ENCODE assay signal across 29 cellular contexts in the genomic region with DNA sequence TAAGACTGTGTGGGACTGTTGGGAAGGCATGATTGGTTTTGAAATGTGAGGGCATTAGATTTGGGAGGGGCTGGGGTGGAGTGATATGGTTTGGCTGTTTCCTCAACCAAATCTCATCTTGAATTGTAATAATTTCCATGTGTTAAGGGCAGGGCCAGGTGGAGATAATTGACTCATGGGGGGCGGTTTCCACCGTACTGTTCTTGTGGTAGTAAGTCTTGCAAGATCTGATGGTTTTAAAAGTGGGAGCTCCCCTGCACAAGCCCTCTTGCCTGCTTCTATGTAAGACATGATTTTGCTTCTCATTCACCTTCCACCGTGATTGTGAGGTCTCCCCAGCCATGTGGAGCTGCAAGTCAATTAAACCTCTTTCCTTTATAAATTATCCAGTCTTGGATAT.
A peak's percentile ranks its signal among the peaks of the same experiment; 100 is the strongest.
DNase-seq lines count a peak whose midpoint lies in the region; ATAC-seq and TF ChIP-seq lines count a peak whose summit lies in the region.
"Had no signal": no experiment of that assay in that cellular context is flagged by ENCODE, and none has a peak within 500 bp of the region (broad histone marks: within the 10 kb centered on the region; RNA-seq: fewer than 3 reads in every experiment).

No MANE protein-coding gene starts in this region.

- H3K4me1 Mint-ChIP-seq in activated CD4-positive, alpha-beta memory T cell treated with anti-CD3 and anti-CD28 coated beads for 36 hours (ENCODE audit: low read depth): peaks cover 4% of the 10 kb centered on the region
- no peaks in the 10 kb centered on the region for H3K4me1 Mint-ChIP-seq in activated CD4-positive, alpha-beta memory T cell treated with anti-CD3 and anti-CD28 coated beads, Interleukin-2, amount 10 ng/mL, durations not matched to agents 7 days and 5 days
- H3K4me1 Mint-ChIP-seq in activated T-cell treated with anti-CD3 and anti-CD28 coated beads, Interleukin-2, amount 50 U/mL, for 4 hours (ENCODE audit: low read depth): no peaks in the 10 kb centered on the region
- H3K4me1 Mint-ChIP-seq: CD8-positive, alpha-beta memory T cell; GM23338; immature natural killer cell; memory B cell; neural progenitor cell had no signal

- H3K4me1 ChIP-seq in sigmoid colon (no peaks in the 10 kb centered on the region), body of pancreas (no peaks in the 10 kb centered on the region)
- H3K4me1 ChIP-seq: BE2C, neural progenitor cell, spleen, transverse colon had no signal

- peak; percentile 46 for DNase-seq in activated CD4-positive, alpha-beta memory T cell treated with anti-CD3 and anti-CD28 coated beads for 36 hours
- no peak for DNase-seq in activated CD4-positive, alpha-beta memory T cell treated with anti-CD3 and anti-CD28 coated beads, Interleukin-2, amount 10 ng/mL, durations not matched to agents 7 days and 5 days
- DNase-seq in activated T-cell treated with anti-CD3 and anti-CD28 coated beads, Interleukin-2, amount 50 U/mL, for 4 hours: no peak
- DNase-seq in sigmoid colon (peak; percentile 47), NCI-H446 (lab: John Stamatoyannopoulos, UW) (no peak), body of pancreas (no peak)
- DNase-seq in stimulated activated CD8-positive, alpha-beta memory T cell treated with anti-CD3 and anti-CD28 coated beads, Interleukin-2, amount 100 ng/mL, for 48 hours (ENCODE audit: low read depth in 2 of 2): peak; percentile 17 to 31
- DNase-seq: activated effector memory CD4-positive, alpha-beta T cell treated with Interleukin-2 at 50 U/mL for 16 hours; amniotic stem cell; BE2C; CD8-positive, alpha-beta memory T cell; DMS 273 treated with DMSO at 0.1 percent for 48 hours; hypothalamus; immature natural killer cell; left colon; MM.1S; NCI-H2029 treated with DMSO at 0.1 percent for 48 hours; NCI-H2227 treated with DMSO at 0.1 percent for 48 hours; NCI-H748 treated with DMSO at 0.1 percent for 48 hours; right cardiac atrium; SIG-M5; spleen; transverse colon had no signal

- TF ChIP-seq POLR2A in sigmoid colon (IDR thresholded peaks at IDR 0.05) (no peak), body of pancreas (IDR thresholded peaks at IDR 0.05) (no peak)

- no peaks in the 10 kb centered on the region for H3K36me3 Mint-ChIP-seq in activated CD4-positive, alpha-beta memory T cell treated with anti-CD3 and anti-CD28 coated beads for 36 hours
- H3K36me3 Mint-ChIP-seq in activated CD4-positive, alpha-beta memory T cell treated with anti-CD3 and anti-CD28 coated beads, Interleukin-2, amount 10 ng/mL, durations not matched to agents 7 days and 5 days (ENCODE audit: low read depth): no peaks in the 10 kb centered on the region
- H3K36me3 Mint-ChIP-seq in activated T-cell treated with anti-CD3 and anti-CD28 coated beads, Interleukin-2, amount 50 U/mL, for 4 hours (ENCODE audit: insufficient read depth): no peaks in the 10 kb centered on the region
- H3K36me3 Mint-ChIP-seq: CD8-positive, alpha-beta memory T cell; immature natural killer cell; memory B cell; neural progenitor cell had no signal

- H3K9me3 ChIP-seq in sigmoid colon (peaks cover 0 to 2% (median 0%) of the 10 kb centered on the region in 4 donors), body of pancreas (no peaks in the 10 kb centered on the region)
- H3K9me3 ChIP-seq: BE2C, transverse colon had no signal

- TF ChIP-seq EP300 in sigmoid colon (IDR thresholded peaks at IDR 0.05): no peak

- POLR2A ChIA-PET in activated CD4-positive, alpha-beta memory T cell treated with anti-CD3 and anti-CD28 coated beads for 36 hours (lab: Charles Lee): no interaction called here
- POLR2A ChIA-PET in activated CD4-positive, alpha-beta memory T cell treated with anti-CD3 and anti-CD28 coated beads, Interleukin-2, amount 10 ng/mL, durations not matched to agents 7 days and 5 days (lab: Charles Lee): no interaction called here

- H3K36me3 ChIP-seq in sigmoid colon (no peaks in the 10 kb centered on the region), body of pancreas (replicated peaks in 1 of 2; ENCODE audit: insufficient read depth in 1 of 2, low read depth in 2 of 2) (no peaks in the 10 kb centered on the region)
- H3K36me3 ChIP-seq: BE2C, neural progenitor cell, spleen, transverse colon had no signal

- no peak overlapping the region for H3K4me3 Mint-ChIP-seq in activated CD4-positive, alpha-beta memory T cell treated with anti-CD3 and anti-CD28 coated beads for 36 hours
- no peak overlapping the region for H3K4me3 Mint-ChIP-seq in activated CD4-positive, alpha-beta memory T cell treated with anti-CD3 and anti-CD28 coated beads, Interleukin-2, amount 10 ng/mL, durations not matched to agents 7 days and 5 days
- no peak overlapping the region for H3K4me3 Mint-ChIP-seq in activated T-cell treated with anti-CD3 and anti-CD28 coated beads, Interleukin-2, amount 50 U/mL, for 4 hours
- H3K4me3 Mint-ChIP-seq: CD8-positive, alpha-beta memory T cell; GM23338; immature natural killer cell; memory B cell; neural progenitor cell had no signal

- H3K4me3 ChIP-seq in sigmoid colon (no peak overlapping the region), body of pancreas (no peak overlapping the region)
- H3K4me3 ChIP-seq: GM23338, neural progenitor cell, spleen, transverse colon had no signal

- intact Hi-C loops in activated CD4-positive, alpha-beta memory T cell treated with anti-CD3 and anti-CD28 coated beads for 36 hours (cut with micrococcal nuclease): no loop called here
- intact Hi-C loops in sigmoid colon (cut with DNase I): no loop called here
- intact Hi-C loops in body of pancreas (cut with DNase I): no loop called here

- H3K9me3 Mint-ChIP-seq in activated CD4-positive, alpha-beta memory T cell treated with anti-CD3 and anti-CD28 coated beads for 36 hours: no peaks in the 10 kb centered on the region
- H3K9me3 Mint-ChIP-seq in activated CD4-positive, alpha-beta memory T cell treated with anti-CD3 and anti-CD28 coated beads, Interleukin-2, amount 10 ng/mL, durations not matched to agents 7 days and 5 days: no peaks in the 10 kb centered on the region
- H3K9me3 Mint-ChIP-seq in activated T-cell treated with anti-CD3 and anti-CD28 coated beads, Interleukin-2, amount 50 U/mL, for 4 hours: no peaks in the 10 kb centered on the region
- H3K9me3 Mint-ChIP-seq: neural progenitor cell had no signal

- H3K27me3 ChIP-seq in sigmoid colon (no peaks in the 10 kb centered on the region), body of pancreas (no peaks in the 10 kb centered on the region)
- H3K27me3 ChIP-seq: BE2C, neural progenitor cell, spleen, transverse colon had no signal

- peak; percentile 83 to 96 for ATAC-seq in activated T-cell treated with anti-CD3 and anti-CD28 coated beads, Interleukin-2, amount 50 U/mL, for 4 hours
- ATAC-seq in GM19035 (IDR thresholded peaks at IDR 0.05; ENCODE audit: unreplicated experiment): no peak
- ATAC-seq in body of pancreas: no peak
- ATAC-seq: GM23338, left colon, right cardiac atrium had no signal

- H3K27ac ChIP-seq in sigmoid colon (no peak overlapping the region), body of pancreas (no peak overlapping the region)
- H3K27ac ChIP-seq: HL-60, KMS-11, neural progenitor cell, spleen, transverse colon had no signal

- WGBS in sigmoid colon, 2 donors: 79 to 90% methylated on average over 3 of the region's 3 CpGs
- 75 to 81% methylated on average over 3 of the region's 3 CpGs for WGBS in body of pancreas, 2 donors

- no peak overlapping the region for H3K27ac Mint-ChIP-seq in activated CD4-positive, alpha-beta memory T cell treated with anti-CD3 and anti-CD28 coated beads for 36 hours
- no peak overlapping the region for H3K27ac Mint-ChIP-seq in activated CD4-positive, alpha-beta memory T cell treated with anti-CD3 and anti-CD28 coated beads, Interleukin-2, amount 10 ng/mL, durations not matched to agents 7 days and 5 days
- H3K27ac Mint-ChIP-seq: CD8-positive, alpha-beta memory T cell; GM23338; immature natural killer cell; memory B cell; neural progenitor cell had no signal

- TF ChIP-seq CTCF in sigmoid colon (IDR thresholded peaks at IDR 0.05) (no peak), body of pancreas (IDR thresholded peaks at IDR 0.05) (no peak)

- CTCF ChIA-PET in activated CD4-positive, alpha-beta memory T cell treated with anti-CD3 and anti-CD28 coated beads for 36 hours (lab: Charles Lee): no interaction called here
- CTCF ChIA-PET in activated CD4-positive, alpha-beta memory T cell treated with anti-CD3 and anti-CD28 coated beads, Interleukin-2, amount 10 ng/mL, durations not matched to agents 7 days and 5 days (lab: Charles Lee): no interaction called here

- H3K27me3 Mint-ChIP-seq in activated CD4-positive, alpha-beta memory T cell treated with anti-CD3 and anti-CD28 coated beads for 36 hours: no peaks in the 10 kb centered on the region
- H3K27me3 Mint-ChIP-seq in activated CD4-positive, alpha-beta memory T cell treated with anti-CD3 and anti-CD28 coated beads, Interleukin-2, amount 10 ng/mL, durations not matched to agents 7 days and 5 days: no peaks in the 10 kb centered on the region
- no peaks in the 10 kb centered on the region for H3K27me3 Mint-ChIP-seq in activated T-cell treated with anti-CD3 and anti-CD28 coated beads, Interleukin-2, amount 50 U/mL, for 4 hours (ENCODE audit: low read depth)
- H3K27me3 Mint-ChIP-seq: memory B cell had no signal

Comparison
In these comparisons a context has a peak if more than half of its experiments do, and no peak if none do; other contexts are left out.
1. DNase-seq: peak in activated CD4-positive, alpha-beta memory T cell treated with anti-CD3 and anti-CD28 coated beads for 36 hours (single experiment), sigmoid colon (single experiment) and stimulated activated CD8-positive, alpha-beta memory T cell treated with anti-CD3 and anti-CD28 coated beads, Interleukin-2, amount 100 ng/mL, for 48 hours (2 of 2); none in activated CD4-positive, alpha-beta memory T cell treated with anti-CD3 and anti-CD28 coated beads, Interleukin-2, amount 10 ng/mL, durations not matched to agents 7 days and 5 days (single experiment), activated T-cell treated with anti-CD3 and anti-CD28 coated beads, Interleukin-2, amount 50 U/mL, for 4 hours (single experiment), NCI-H446 (0 of 2) and body of pancreas (0 of 4).
2. ATAC-seq: peak in activated T-cell treated with anti-CD3 and anti-CD28 coated beads, Interleukin-2, amount 50 U/mL, for 4 hours (2 of 2); none in GM19035 (single experiment) and body of pancreas (single experiment).